1 cellular context compared by ENCODE assay signal in genomic region chr1:166924829-166925541, GRCh38.
TF ChIP-seq lines count a peak whose summit lies in the region.

No MANE protein-coding gene starts in this region.

TF ChIP-seq in HepG2, 621 proteins besides CTCF, POLR2A, EP300 and RAD21:
- no peak for TF ChIP-seq MXD1 (CRISPR knock-in tag; IDR thresholded peaks at IDR 0.05)
- peak; percentile 90 for TF ChIP-seq PRDM15 (CRISPR knock-in tag; IDR thresholded peaks at IDR 0.05)
